Comparison of ENCODE assay signal across 8 cellular contexts in the genomic region with DNA sequence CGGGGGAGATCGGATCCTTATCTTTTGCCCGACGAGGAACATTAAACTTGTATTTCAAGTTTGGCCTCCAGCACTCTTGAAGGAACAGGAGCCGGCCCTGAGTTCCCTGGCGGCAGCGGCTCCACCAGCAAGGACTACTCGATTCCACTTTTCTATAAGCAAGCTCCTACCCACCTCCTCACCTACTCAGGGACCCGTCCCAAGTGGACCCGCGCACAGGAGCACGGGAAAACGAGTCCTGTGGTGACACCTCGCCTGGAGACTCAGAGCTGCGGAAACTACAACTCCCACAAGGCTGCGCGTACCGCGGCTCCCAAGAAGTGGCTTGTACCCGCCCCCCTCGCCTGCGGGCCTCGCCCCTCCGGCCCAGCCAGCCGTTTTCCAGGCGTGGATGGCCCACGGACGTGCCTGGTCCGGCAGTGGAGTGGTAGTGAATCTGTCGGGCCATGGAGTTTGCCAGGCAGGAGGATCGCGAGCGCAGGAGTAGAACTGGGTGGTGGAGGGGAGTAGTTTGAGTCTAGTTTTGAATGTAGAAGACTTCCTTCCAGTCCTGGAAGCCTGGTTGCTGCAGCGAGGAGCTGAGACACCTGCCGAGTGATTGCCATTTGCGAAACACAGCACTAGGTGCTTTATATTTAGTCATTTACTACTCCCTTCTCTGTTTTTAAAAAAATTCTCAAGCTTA. TPM values are rescaled to one million over a fixed set of nuclear protein-coding genes. Genes with fewer than 3 reads are reported as not detected.
A peak's percentile ranks its signal among the peaks of the same experiment; 100 is the strongest.
DNase-seq lines count a peak whose midpoint lies in the region; ATAC-seq and TF ChIP-seq lines count a peak whose summit lies in the region.

Gene ACP6 (minus strand): TSS at position 206 of the 685 bp plus-strand sequence. CDS start 476 bp downstream, outside the sequence.

- TF ChIP-seq CTCF in colonic mucosa (IDR thresholded peaks at IDR 0.05) = no peak

- intact Hi-C loops in colonic mucosa (cut with DNase I) = no loop called here

- ATAC-seq in HG03432 (IDR thresholded peaks at IDR 0.05; ENCODE audit: unreplicated experiment) = peak; percentile 94

- DNase-seq in AML-193 (lab: John Stamatoyannopoulos, UW) (peak; percentile 42 to 55), NCI-H460 (ENCODE audit: extremely low read depth, low read depth) (peak; percentile 95), colonic mucosa (peak; percentile 97), kidney tubule cell (ENCODE audit: low spot score) (peak; percentile 96)
- peak; percentile 83 to 87 for DNase-seq in activated CD4-positive, alpha-beta T cell treated with anti-CD3 and anti-CD28 coated beads for 4 hours
- peak; percentile 63 to 66 for DNase-seq in stimulated activated CD4-positive, alpha-beta T cell treated with anti-CD3 and anti-CD28 coated beads, Interleukin-1b, Interleukin-23, amount 100 ng/mL, for 1 hour (ENCODE audit: low read depth in 2 of 2)

- TF ChIP-seq POLR2A in GM19193 (IDR thresholded peaks at IDR 0.05; ENCODE audit: extremely low read depth, insufficient read depth, insufficient read length) = peak; percentile 35

- H3K9ac ChIP-seq in colonic mucosa (ENCODE audit: low read depth in 2 of 2, low read length in 2 of 2) = peak within 1 kb of the TSS; percentile 81 to 86

- H3K27me3 ChIP-seq in colonic mucosa = no peaks in the 10 kb centered on the region

- peak within 1 kb of the TSS; percentile 87 for H3K27ac ChIP-seq in colonic mucosa

- H3K9me3 ChIP-seq in colonic mucosa = no peaks in the 10 kb centered on the region

- H3K36me3 ChIP-seq in colonic mucosa = no peaks in the 10 kb centered on the region

- peak within 1 kb of the TSS; percentile 92 for H3K4me3 ChIP-seq in colonic mucosa

- H3K4me1 ChIP-seq in colonic mucosa = no peaks in the 10 kb centered on the region

RNA-seq across cellular contexts. Expression of gene ACP6, which starts in this region (rescaled TPM):
- 18.6 and 30.0 TPM in 2 replicates for total RNA-seq in NCI-H460 (2014; rRNA removed; shearing (Covaris generic))
- 29.2 and 37.4 TPM in 2 replicates for polyA plus RNA-seq in NCI-H460 (2014; cell fraction: nucleus; rRNA removed)
- total RNA-seq in colonic mucosa = 10 to 100 TPM; 21.6 to 22.7 TPM

Comparison
In these comparisons a context has a peak if more than half of its experiments do, and no peak if none do; other contexts are left out.
1. Peak in every context shown above with its lines: DNase-seq, ATAC-seq, H3K4me3 ChIP-seq and H3K27ac ChIP-seq.